ENCODE assay signal across 1 cellular context in genomic region chr16:53053967-53054669, GRCh38.
A peak's percentile ranks its signal among the peaks of the same experiment; 100 is the strongest.
TF ChIP-seq lines count a peak whose summit lies in the region.

No MANE protein-coding gene starts in this region.

TF ChIP-seq in K562, 482 proteins besides CTCF, POLR2A, EP300 and RAD21 (continued from another document):
- TF ChIP-seq ZBTB5 (IDR thresholded peaks at IDR 0.05) (no peak), KDM5B (IDR thresholded peaks at IDR 0.05; ENCODE audit: insufficient replicate concordance, low read depth, low read length) (no peak), ADNP (tag; IDR thresholded peaks at IDR 0.05) (peak; percentile 51; the same call in 1 of the 2 replicates), GTF3C2 (IDR thresholded peaks at IDR 0.05; ENCODE audit: borderline replicate concordance, extremely low read depth, insufficient read length) (no peak), ZNF589 (CRISPR knock-in tag; IDR thresholded peaks at IDR 0.05; ENCODE audit: low read depth) (peak; percentile 70), ATF4 (CRISPR knock-in tag; IDR thresholded peaks at IDR 0.05) (no peak), FOXA1 (IDR thresholded peaks at IDR 0.05; ENCODE audit: borderline replicate concordance) (no peak), CREM (IDR thresholded peaks at IDR 0.05; ENCODE audit: low read depth) (no peak), HDAC3 (IDR thresholded peaks at IDR 0.05; ENCODE audit: borderline replicate concordance, partially characterized antibody) (no peak)
